Comparison of ENCODE assay signal across 11 cellular contexts in the genomic region with DNA sequence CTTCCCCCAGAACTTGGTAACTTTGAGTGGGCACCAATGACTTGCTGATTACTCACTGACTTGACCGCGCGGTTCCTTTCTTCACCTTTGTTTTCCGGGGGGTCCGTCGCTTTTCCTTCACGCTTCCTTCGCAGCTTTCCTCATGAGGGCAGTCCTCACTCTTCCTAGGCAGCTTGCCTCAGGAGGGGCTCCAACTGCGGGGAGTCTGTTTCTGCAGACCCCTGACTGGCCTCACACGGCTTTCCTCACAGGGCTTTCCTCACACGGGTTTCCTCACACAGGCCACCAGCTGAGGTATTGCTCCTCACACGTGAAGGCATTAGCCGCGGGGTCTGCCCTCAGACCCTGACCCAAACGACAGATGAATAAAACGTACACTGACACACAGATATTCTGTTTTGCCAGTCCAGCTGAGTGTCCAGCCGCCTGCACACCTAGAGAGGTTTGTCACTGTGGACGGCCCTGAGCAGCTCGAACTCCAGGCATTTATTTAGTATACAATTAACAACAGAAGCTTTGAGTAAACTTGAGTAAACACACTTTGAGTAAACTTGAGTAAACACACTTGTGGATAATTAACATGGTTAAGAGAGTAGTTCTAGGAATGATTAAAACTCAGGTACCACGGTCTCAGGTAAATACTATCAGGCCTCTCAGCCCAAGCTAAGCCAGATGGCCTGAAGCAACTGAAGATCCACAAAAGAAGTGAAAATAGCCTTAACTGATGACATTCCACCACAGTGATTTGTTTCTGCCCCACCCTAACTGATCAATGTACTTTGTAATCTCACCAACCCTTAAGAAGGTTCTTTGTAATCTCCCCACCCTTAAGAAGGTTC. TPM values are rescaled to one million over a fixed set of nuclear protein-coding genes. Genes with fewer than 3 reads are reported as not detected.
A peak's percentile ranks its signal among the peaks of the same experiment; 100 is the strongest.
DNase-seq lines count a peak whose midpoint lies in the region; ATAC-seq and TF ChIP-seq lines count a peak whose summit lies in the region.
"Had no signal": no experiment of that assay in that cellular context is flagged by ENCODE, and none has a peak within 500 bp of the region (broad histone marks: within the 10 kb centered on the region; RNA-seq: fewer than 3 reads in every experiment).

No MANE protein-coding gene starts in this region.

- H3K4me3 Mint-ChIP-seq in activated CD4-positive, alpha-beta T cell treated with anti-CD3 and anti-CD28 coated beads, Interleukin-2, amount 10 ng/mL, durations not matched to agents 7 days and 5 days, result peak overlapping the region; percentile 82
- peak overlapping the region; percentile 76 for H3K4me3 Mint-ChIP-seq in stimulated activated effector memory CD8-positive, alpha-beta T cell treated with anti-CD3 and anti-CD28 coated beads, Interleukin-12 subunit alpha, Interleukin-12 subunit beta, amount 100 ng/mL, for 72 hours

- H3K9me3 Mint-ChIP-seq in activated CD4-positive, alpha-beta T cell treated with anti-CD3 and anti-CD28 coated beads, Interleukin-2, amount 10 ng/mL, durations not matched to agents 7 days and 5 days, result peaks cover 2% of the 10 kb centered on the region
- H3K9me3 Mint-ChIP-seq in stimulated activated effector memory CD8-positive, alpha-beta T cell treated with anti-CD3 and anti-CD28 coated beads, Interleukin-12 subunit alpha, Interleukin-12 subunit beta, amount 100 ng/mL, for 72 hours, result no peaks in the 10 kb centered on the region

- POLR2A ChIA-PET in activated CD4-positive, alpha-beta T cell treated with anti-CD3 and anti-CD28 coated beads, Interleukin-2, amount 10 ng/mL, durations not matched to agents 7 days and 5 days (lab: Charles Lee), result no interaction called here

- DNase-seq in activated CD4-positive, alpha-beta T cell treated with anti-CD3 and anti-CD28 coated beads, Interleukin-2, amount 10 ng/mL, durations not matched to agents 7 days and 5 days, result no peak
- no peak for DNase-seq in activated CD4-positive, alpha-beta T cell treated with anti-CD3 and anti-CD28 coated beads for 1 hour
- DNase-seq in left lobe of liver (ENCODE audit: low spot score), result no peak
- no peak for DNase-seq in stimulated activated effector memory CD8-positive, alpha-beta T cell treated with anti-CD3 and anti-CD28 coated beads, Interleukin-12 subunit alpha, Interleukin-12 subunit beta, amount 100 ng/mL, for 72 hours (ENCODE audit: low spot score in 2 of 2)
- DNase-seq in activated effector memory CD4-positive, alpha-beta T cell treated with Interleukin-2 at 50 U/mL for 16 hours, result no peak
- no peak for DNase-seq in NCI-H2227 (lab: John Stamatoyannopoulos, UW; ENCODE audit: unreplicated experiment)
- DNase-seq: glutamatergic neuron, NCI-H524 treated with DMSO at 0.1 percent for 48 hours, posterior cingulate gyrus had no signal

- peaks cover 3% of the 10 kb centered on the region for H3K36me3 Mint-ChIP-seq in activated CD4-positive, alpha-beta T cell treated with anti-CD3 and anti-CD28 coated beads, Interleukin-2, amount 10 ng/mL, durations not matched to agents 7 days and 5 days (ENCODE audit: low read depth)
- H3K36me3 Mint-ChIP-seq in stimulated activated effector memory CD8-positive, alpha-beta T cell treated with anti-CD3 and anti-CD28 coated beads, Interleukin-12 subunit alpha, Interleukin-12 subunit beta, amount 100 ng/mL, for 72 hours, result no peaks in the 10 kb centered on the region

- ATAC-seq in left lobe of liver (peak; percentile 38), GM21390 (IDR thresholded peaks at IDR 0.05; ENCODE audit: unreplicated experiment) (no peak)
- ATAC-seq in stimulated activated effector memory CD8-positive, alpha-beta T cell treated with anti-CD3 and anti-CD28 coated beads, Interleukin-12 subunit alpha, Interleukin-12 subunit beta, amount 100 ng/mL, for 72 hours, result no peak

- peaks cover 4% of the 10 kb centered on the region for H3K27me3 Mint-ChIP-seq in activated CD4-positive, alpha-beta T cell treated with anti-CD3 and anti-CD28 coated beads, Interleukin-2, amount 10 ng/mL, durations not matched to agents 7 days and 5 days

- no peak for TF ChIP-seq CTCF in VCaP (conservative IDR thresholded peaks at IDR 0.05)

- peaks cover 49% of the 10 kb centered on the region for H3K4me1 Mint-ChIP-seq in activated CD4-positive, alpha-beta T cell treated with anti-CD3 and anti-CD28 coated beads, Interleukin-2, amount 10 ng/mL, durations not matched to agents 7 days and 5 days
- H3K4me1 Mint-ChIP-seq in stimulated activated effector memory CD8-positive, alpha-beta T cell treated with anti-CD3 and anti-CD28 coated beads, Interleukin-12 subunit alpha, Interleukin-12 subunit beta, amount 100 ng/mL, for 72 hours, result peaks cover 13% of the 10 kb centered on the region

- CTCF ChIA-PET in activated CD4-positive, alpha-beta T cell treated with anti-CD3 and anti-CD28 coated beads, Interleukin-2, amount 10 ng/mL, durations not matched to agents 7 days and 5 days (lab: Charles Lee), result interaction anchor here (0.8 to 3.1 kb wide), 5 partner anchors 10 to 175 kb away, joined by 3 to 14 read pairs (median 3); no protein-coding TSS in a partner anchor

- peak overlapping the region; percentile 89 for H3K27ac ChIP-seq in VCaP

- H3K27ac Mint-ChIP-seq in activated CD4-positive, alpha-beta T cell treated with anti-CD3 and anti-CD28 coated beads, Interleukin-2, amount 10 ng/mL, durations not matched to agents 7 days and 5 days, result peak overlapping the region; percentile 99
- H3K27ac Mint-ChIP-seq in stimulated activated effector memory CD8-positive, alpha-beta T cell treated with anti-CD3 and anti-CD28 coated beads, Interleukin-12 subunit alpha, Interleukin-12 subunit beta, amount 100 ng/mL, for 72 hours, result peak overlapping the region; percentile 63

RNA-seq across cellular contexts. Expression of gene LYZ, which starts 16.1 kb away (rescaled TPM):
- total RNA-seq in activated CD4-positive, alpha-beta T cell treated with anti-CD3 and anti-CD28 coated beads, Interleukin-2, amount 10 ng/mL, durations not matched to agents 7 days and 5 days, result not detected
- total RNA-seq in left lobe of liver, result 6.6 TPM

RNA-seq across cellular contexts. Expression of gene YEATS4, which starts 27.5 kb away (rescaled TPM):
- 10 to 100 TPM; 45.3 to 48.1 TPM for total RNA-seq in activated CD4-positive, alpha-beta T cell treated with anti-CD3 and anti-CD28 coated beads, Interleukin-2, amount 10 ng/mL, durations not matched to agents 7 days and 5 days
- total RNA-seq in left lobe of liver, result 3.4 TPM

Comparison
In these comparisons a context has a peak if more than half of its experiments do, and no peak if none do; other contexts are left out.
1. RNA of gene YEATS4, which starts 27.5 kb away (total RNA-seq): 45.3 to 48.1 TPM in activated CD4-positive, alpha-beta T cell treated with anti-CD3 and anti-CD28 coated beads, Interleukin-2, amount 10 ng/mL, durations not matched to agents 7 days and 5 days; 3.4 TPM in left lobe of liver (single experiment); every median in the first group is over 10 times any median in the second.